17 cellular contexts compared by ENCODE assay signal in genomic region chr3:119230071-119230470, GRCh38. TPM values are rescaled to one million over a fixed set of nuclear protein-coding genes. Genes with fewer than 3 reads are reported as not detected.
"Had no signal": no experiment of that assay in that cellular context is flagged by ENCODE, and none has a peak within 500 bp of the region (broad histone marks: within the 10 kb centered on the region; RNA-seq: fewer than 3 reads in every experiment).

No MANE protein-coding gene starts in this region.

- ATAC-seq: foreskin keratinocyte; left colon; left ventricle myocardium superior; stimulated activated naive B cell treated with anti-CD40 and anti-IgM and Interleukin-4, amounts not matched to agents 10 μg/mL and 1 μg/mL and 100 μg/mL, for 72 hours; stimulated activated naive CD8-positive, alpha-beta T cell treated with anti-CD3 and anti-CD28 coated beads, Interleukin-15, amount 100 ng/mL, for 72 hours had no signal

- H3K27ac Mint-ChIP-seq: nephron; stimulated activated naive B cell treated with anti-CD40 and anti-IgM and Interleukin-4, amounts not matched to agents 10 μg/mL and 1 μg/mL and 100 μg/mL, for 72 hours; stimulated activated naive CD8-positive, alpha-beta T cell treated with anti-CD3 and anti-CD28 coated beads, Interleukin-15, amount 100 ng/mL, for 72 hours had no signal

- H3K9me3 Mint-ChIP-seq: central memory CD8-positive, alpha-beta T cell; nephron; stimulated activated naive B cell treated with anti-CD40 and anti-IgM and Interleukin-4, amounts not matched to agents 10 μg/mL and 1 μg/mL and 100 μg/mL, for 72 hours; stimulated activated naive CD8-positive, alpha-beta T cell treated with anti-CD3 and anti-CD28 coated beads, Interleukin-15, amount 100 ng/mL, for 72 hours had no signal

- H3K4me3 Mint-ChIP-seq: central memory CD8-positive, alpha-beta T cell; nephron; stimulated activated naive B cell treated with anti-CD40 and anti-IgM and Interleukin-4, amounts not matched to agents 10 μg/mL and 1 μg/mL and 100 μg/mL, for 72 hours; stimulated activated naive CD8-positive, alpha-beta T cell treated with anti-CD3 and anti-CD28 coated beads, Interleukin-15, amount 100 ng/mL, for 72 hours had no signal

- H3K27me3 Mint-ChIP-seq: central memory CD8-positive, alpha-beta T cell; stimulated activated naive B cell treated with anti-CD40 and anti-IgM and Interleukin-4, amounts not matched to agents 10 μg/mL and 1 μg/mL and 100 μg/mL, for 72 hours; stimulated activated naive CD8-positive, alpha-beta T cell treated with anti-CD3 and anti-CD28 coated beads, Interleukin-15, amount 100 ng/mL, for 72 hours had no signal

- DNase-seq: esophagus squamous epithelium; foreskin keratinocyte; head of caudate nucleus; left colon; left ventricle myocardium superior; mesendoderm; posterior cingulate gyrus; sigmoid colon; stimulated activated CD4-positive, alpha-beta T cell treated with anti-CD3 and anti-CD28 coated beads, Interleukin-2, amount 100 ng/mL, for 24 hours; stimulated activated CD4-positive, alpha-beta T cell treated with anti-CD3 and anti-CD28 coated beads, Interleukin-4, amount 100 ng/mL, for 4 hours; stimulated activated naive B cell treated with anti-CD40 and anti-IgM and Interleukin-4, amounts not matched to agents 10 μg/mL and 1 μg/mL and 100 μg/mL, for 72 hours; stimulated activated naive CD8-positive, alpha-beta T cell treated with anti-CD3 and anti-CD28 coated beads, Interleukin-15, amount 100 ng/mL, for 72 hours; trophoblast cell had no signal

- H3K4me1 Mint-ChIP-seq: nephron; stimulated activated naive B cell treated with anti-CD40 and anti-IgM and Interleukin-4, amounts not matched to agents 10 μg/mL and 1 μg/mL and 100 μg/mL, for 72 hours had no signal

RNA-seq across cellular contexts. Expression of gene UPK1B, which starts 56.7 kb away (rescaled TPM):
- total RNA-seq: left colon, myocyte, pulmonary artery endothelial cell, sigmoid colon had no signal
